In the genomic region with DNA sequence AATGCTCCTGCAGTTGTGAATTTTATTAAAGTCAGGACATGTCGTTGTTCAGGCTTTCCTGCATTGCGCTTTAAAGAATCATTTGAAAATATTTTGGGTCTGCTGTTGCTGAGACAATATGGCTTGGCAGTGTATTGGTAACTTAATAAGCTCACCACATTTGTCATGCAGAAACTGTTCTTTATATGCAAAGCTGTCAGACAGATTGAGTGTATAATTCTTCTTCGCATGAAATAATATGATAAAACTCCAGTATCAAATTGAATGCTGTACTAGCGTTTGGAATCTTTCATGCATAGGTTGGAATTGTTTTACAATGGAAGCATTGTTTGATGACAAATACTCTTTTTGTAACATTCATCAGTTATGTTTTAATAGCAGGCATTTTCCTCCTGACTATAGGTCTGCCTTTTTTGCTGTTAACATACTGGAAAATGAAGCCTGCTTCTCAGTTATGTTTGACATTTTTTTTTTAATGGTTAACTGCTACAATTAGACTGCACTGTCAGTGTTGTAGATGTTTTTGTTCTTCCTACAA, we compare ENCODE assay signal across 2 cellular contexts.
TF ChIP-seq lines count a peak whose summit lies in the region.

No MANE protein-coding gene starts in this region.

TF ChIP-seq in HCT116, 20 proteins besides CTCF, POLR2A, EP300 and RAD21 (continued from another document):
- TF ChIP-seq, protein P1, sequence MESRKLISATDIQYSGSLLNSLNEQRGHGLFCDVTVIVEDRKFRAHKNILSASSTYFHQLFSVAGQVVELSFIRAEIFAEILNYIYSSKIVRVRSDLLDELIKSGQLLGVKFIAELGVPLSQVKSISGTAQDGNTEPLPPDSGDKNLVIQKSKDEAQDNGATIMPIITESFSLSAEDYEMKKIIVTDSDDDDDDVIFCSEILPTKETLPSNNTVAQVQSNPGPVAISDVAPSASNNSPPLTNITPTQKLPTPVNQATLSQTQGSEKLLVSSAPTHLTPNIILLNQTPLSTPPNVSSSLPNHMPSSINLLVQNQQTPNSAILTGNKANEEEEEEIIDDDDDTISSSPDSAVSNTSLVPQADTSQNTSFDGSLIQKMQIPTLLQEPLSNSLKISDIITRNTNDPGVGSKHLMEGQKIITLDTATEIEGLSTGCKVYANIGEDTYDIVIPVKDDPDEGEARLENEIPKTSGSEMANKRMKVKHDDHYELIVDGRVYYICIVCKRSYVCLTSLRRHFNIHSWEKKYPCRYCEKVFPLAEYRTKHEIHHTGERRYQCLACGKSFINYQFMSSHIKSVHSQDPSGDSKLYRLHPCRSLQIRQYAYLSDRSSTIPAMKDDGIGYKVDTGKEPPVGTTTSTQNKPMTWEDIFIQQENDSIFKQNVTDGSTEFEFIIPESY (IDR thresholded peaks at IDR 0.05; ENCODE audit: extremely low read depth, insufficient replicate concordance, low read length): no peak
- TF ChIP-seq FOSL1 (IDR thresholded peaks at IDR 0.05; ENCODE audit: low read depth): no peak
- no peak for TF ChIP-seq EZH2 (IDR thresholded peaks at IDR 0.05)
- no peak for TF ChIP-seq EGR1 (IDR thresholded peaks at IDR 0.05; ENCODE audit: low read depth)
- TF ChIP-seq POLR2AphosphoS5 (IDR thresholded peaks at IDR 0.05; ENCODE audit: low read depth, low read length): no peak

TF ChIP-seq in SK-N-SH, 30 proteins besides CTCF, POLR2A, EP300 and RAD21 (continued from another document):
- TF ChIP-seq, protein P2, sequence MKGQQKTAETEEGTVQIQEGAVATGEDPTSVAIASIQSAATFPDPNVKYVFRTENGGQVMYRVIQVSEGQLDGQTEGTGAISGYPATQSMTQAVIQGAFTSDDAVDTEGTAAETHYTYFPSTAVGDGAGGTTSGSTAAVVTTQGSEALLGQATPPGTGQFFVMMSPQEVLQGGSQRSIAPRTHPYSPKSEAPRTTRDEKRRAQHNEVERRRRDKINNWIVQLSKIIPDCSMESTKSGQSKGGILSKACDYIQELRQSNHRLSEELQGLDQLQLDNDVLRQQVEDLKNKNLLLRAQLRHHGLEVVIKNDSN (IDR thresholded peaks at IDR 0.05; ENCODE audit: borderline replicate concordance, low read depth): no peak
- TF ChIP-seq GABPA (IDR thresholded peaks at IDR 0.05; ENCODE audit: low read depth) (no peak), MEF2A (IDR thresholded peaks at IDR 0.05; ENCODE audit: borderline replicate concordance, low read depth) (no peak), RFX5 (IDR thresholded peaks at IDR 0.05; ENCODE audit: low read length) (no peak), RXRA (IDR thresholded peaks at IDR 0.05; ENCODE audit: borderline replicate concordance, low read depth) (no peak), FOXM1 (IDR thresholded peaks at IDR 0.05; ENCODE audit: low read depth) (no peak), YY1 (IDR thresholded peaks at IDR 0.05; ENCODE audit: low read depth) (no peak), SMC3 (IDR thresholded peaks at IDR 0.05; ENCODE audit: low read depth, low read length) (no peak), TAF1 (IDR thresholded peaks at IDR 0.05; ENCODE audit: borderline replicate concordance, low read depth, low read length) (no peak), RCOR1 (IDR thresholded peaks at IDR 0.05; ENCODE audit: low read length) (peak; percentile 20; the same call in 1 of the 2 replicates)
- TF ChIP-seq, protein P3, sequence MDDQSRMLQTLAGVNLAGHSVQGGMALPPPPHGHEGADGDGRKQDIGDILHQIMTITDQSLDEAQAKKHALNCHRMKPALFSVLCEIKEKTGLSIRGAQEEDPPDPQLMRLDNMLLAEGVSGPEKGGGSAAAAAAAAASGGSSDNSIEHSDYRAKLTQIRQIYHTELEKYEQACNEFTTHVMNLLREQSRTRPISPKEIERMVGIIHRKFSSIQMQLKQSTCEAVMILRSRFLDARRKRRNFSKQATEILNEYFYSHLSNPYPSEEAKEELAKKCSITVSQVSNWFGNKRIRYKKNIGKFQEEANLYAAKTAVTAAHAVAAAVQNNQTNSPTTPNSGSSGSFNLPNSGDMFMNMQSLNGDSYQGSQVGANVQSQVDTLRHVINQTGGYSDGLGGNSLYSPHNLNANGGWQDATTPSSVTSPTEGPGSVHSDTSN (IDR thresholded peaks at IDR 0.05): peak; percentile 50; the same call in 1 of the 2 replicates
- TF ChIP-seq, protein P4, sequence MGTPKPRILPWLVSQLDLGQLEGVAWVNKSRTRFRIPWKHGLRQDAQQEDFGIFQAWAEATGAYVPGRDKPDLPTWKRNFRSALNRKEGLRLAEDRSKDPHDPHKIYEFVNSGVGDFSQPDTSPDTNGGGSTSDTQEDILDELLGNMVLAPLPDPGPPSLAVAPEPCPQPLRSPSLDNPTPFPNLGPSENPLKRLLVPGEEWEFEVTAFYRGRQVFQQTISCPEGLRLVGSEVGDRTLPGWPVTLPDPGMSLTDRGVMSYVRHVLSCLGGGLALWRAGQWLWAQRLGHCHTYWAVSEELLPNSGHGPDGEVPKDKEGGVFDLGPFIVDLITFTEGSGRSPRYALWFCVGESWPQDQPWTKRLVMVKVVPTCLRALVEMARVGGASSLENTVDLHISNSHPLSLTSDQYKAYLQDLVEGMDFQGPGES (IDR thresholded peaks at IDR 0.05; ENCODE audit: low read depth, low read length): no peak
TF ChIP-seq in SK-N-SH: peak in this region for 5.
